8 cellular contexts compared by ENCODE assay signal in genomic region chr19:40608957-40609356, GRCh38. TPM values are rescaled to one million over a fixed set of nuclear protein-coding genes. Genes with fewer than 3 reads are reported as not detected.
DNase-seq lines count a peak whose midpoint lies in the region; ATAC-seq and TF ChIP-seq lines count a peak whose summit lies in the region.

No MANE protein-coding gene starts in this region.

- POLR2A ChIA-PET in WTC11 (lab: Charles Lee), result interaction anchor here (1.3 kb wide), 1 partner anchor 26 kb away, joined by 5 read pairs; no protein-coding TSS in a partner anchor

- WGBS in thymus, result 78% methylated on average over 4 of the region's 4 CpGs

- H3K27me3 Mint-ChIP-seq in activated CD8-positive, alpha-beta memory T cell treated with anti-CD3 and anti-CD28 coated beads, Interleukin-2, amount 10 ng/mL, durations not matched to agents 7 days and 5 days, result no peaks in the 10 kb centered on the region
- H3K27me3 Mint-ChIP-seq in WTC11 (ENCODE audit: low read depth), result peaks cover 89% of the 10 kb centered on the region

- no peaks in the 10 kb centered on the region for H3K36me3 Mint-ChIP-seq in activated CD8-positive, alpha-beta memory T cell treated with anti-CD3 and anti-CD28 coated beads, Interleukin-2, amount 10 ng/mL, durations not matched to agents 7 days and 5 days
- peaks cover 3% of the 10 kb centered on the region; the same call in 1 of the 2 replicates for H3K36me3 Mint-ChIP-seq in WTC11

- peaks cover 54% of the 10 kb centered on the region for H3K4me1 Mint-ChIP-seq in activated CD8-positive, alpha-beta memory T cell treated with anti-CD3 and anti-CD28 coated beads, Interleukin-2, amount 10 ng/mL, durations not matched to agents 7 days and 5 days
- H3K4me1 Mint-ChIP-seq in WTC11, result peaks cover 43% of the 10 kb centered on the region

- no peaks in the 10 kb centered on the region for H3K36me3 ChIP-seq in iPS-15b (ENCODE audit: control insufficient read depth, insufficient read depth, low read length)
- H3K36me3 ChIP-seq in thymus (ENCODE audit: control insufficient read depth, insufficient read depth), result no peaks in the 10 kb centered on the region

- no peak overlapping the region for H3K9ac ChIP-seq in iPS-15b (ENCODE audit: low read depth, low read length)

- H3K4me3 ChIP-seq in iPS-15b (ENCODE audit: low read depth, low read length) (peak overlapping the region; percentile 69), thymus (ENCODE audit: low read length) (peak overlapping the region; percentile 50)

- DNase-seq in activated CD8-positive, alpha-beta memory T cell treated with anti-CD3 and anti-CD28 coated beads, Interleukin-2, amount 10 ng/mL, durations not matched to agents 7 days and 5 days, result no peak
- DNase-seq in activated CD8-positive, alpha-beta memory T cell treated with anti-CD3 and anti-CD28 coated beads, Interleukin-2, amount 50 U/mL, for 4 hours, result no peak
- no peak for DNase-seq in WTC11 (ENCODE audit: low spot score)
- no peak for DNase-seq in mucosa of gallbladder (ENCODE audit: low spot score)
- DNase-seq in SIG-M5 (lab: John Stamatoyannopoulos, UW), result no peak
- DNase-seq in DMS114 treated with DMSO at 0.1 percent for 48 hours (lab: John Stamatoyannopoulos, UW; ENCODE audit: unreplicated experiment), result no peak

- TF ChIP-seq CTCF in WTC11 (IDR thresholded peaks at IDR 0.05), result no peak

- H3K27ac Mint-ChIP-seq in activated CD8-positive, alpha-beta memory T cell treated with anti-CD3 and anti-CD28 coated beads, Interleukin-2, amount 10 ng/mL, durations not matched to agents 7 days and 5 days, result peak overlapping the region; percentile 90
- no peak overlapping the region for H3K27ac Mint-ChIP-seq in WTC11

- ATAC-seq in activated CD8-positive, alpha-beta memory T cell treated with anti-CD3 and anti-CD28 coated beads, Interleukin-2, amount 10 ng/mL, durations not matched to agents 7 days and 5 days, result no peak
- ATAC-seq in WTC11, result no peak

- H3K9me3 ChIP-seq in iPS-15b (ENCODE audit: control insufficient read depth, insufficient read depth, low read length) (no peaks in the 10 kb centered on the region), thymus (ENCODE audit: control insufficient read depth) (no peaks in the 10 kb centered on the region)

- H3K4me3 Mint-ChIP-seq in activated CD8-positive, alpha-beta memory T cell treated with anti-CD3 and anti-CD28 coated beads, Interleukin-2, amount 10 ng/mL, durations not matched to agents 7 days and 5 days, result peak overlapping the region; percentile 76
- H3K4me3 Mint-ChIP-seq in WTC11, result peak overlapping the region; percentile 73

- H3K27ac ChIP-seq in thymus (ENCODE audit: low read depth), result no peak overlapping the region

- H3K9me3 Mint-ChIP-seq in activated CD8-positive, alpha-beta memory T cell treated with anti-CD3 and anti-CD28 coated beads, Interleukin-2, amount 10 ng/mL, durations not matched to agents 7 days and 5 days (ENCODE audit: low read depth), result no peaks in the 10 kb centered on the region
- H3K9me3 Mint-ChIP-seq in WTC11, result no peaks in the 10 kb centered on the region

- peaks cover 70% of the 10 kb centered on the region for H3K27me3 ChIP-seq in iPS-15b (ENCODE audit: control insufficient read depth, insufficient read depth, low read length)
- H3K27me3 ChIP-seq in thymus (ENCODE audit: control insufficient read depth, insufficient read depth), result peaks cover 35% of the 10 kb centered on the region

- CTCF ChIA-PET in activated CD8-positive, alpha-beta memory T cell treated with anti-CD3 and anti-CD28 coated beads, Interleukin-2, amount 10 ng/mL, durations not matched to agents 7 days and 5 days (lab: Charles Lee), result interaction anchor here (0.8 to 8.8 kb wide), 2 partner anchors 25 to 198 kb away, joined by 3 to 88 read pairs; no protein-coding TSS in a partner anchor
- CTCF ChIA-PET in WTC11 (lab: Charles Lee), result interaction anchor here (0.9 to 2.5 kb wide), 8 partner anchors 8 to 189 kb away, joined by 3 to 33 read pairs (median 8); partner anchors contain the start of gene LTBP4

- H3K4me1 ChIP-seq in iPS-15b (ENCODE audit: control insufficient read depth, insufficient read depth, low read length) (peaks cover 4% of the 10 kb centered on the region), thymus (ENCODE audit: control insufficient read depth, insufficient read depth, low read length) (peaks cover 27% of the 10 kb centered on the region)

TF ChIP-seq in WTC11, 78 proteins besides CTCF, POLR2A, EP300 and RAD21:
- TF ChIP-seq ELF4 (CRISPR knock-in tag; IDR thresholded peaks at IDR 0.05; ENCODE audit: low read depth) (no peak), NR1H2 (CRISPR knock-in tag; IDR thresholded peaks at IDR 0.05) (no peak), E2F1 (CRISPR knock-in tag; IDR thresholded peaks at IDR 0.05) (no peak), ATF1 (CRISPR knock-in tag; IDR thresholded peaks at IDR 0.05) (no peak), TEAD1 (CRISPR knock-in tag; IDR thresholded peaks at IDR 0.05) (no peak), SMAD4 (CRISPR knock-in tag; IDR thresholded peaks at IDR 0.05) (no peak), ARID4B (CRISPR knock-in tag; IDR thresholded peaks at IDR 0.05; ENCODE audit: borderline replicate concordance) (no peak), AFF4 (CRISPR knock-in tag; IDR thresholded peaks at IDR 0.05; ENCODE audit: borderline replicate concordance) (no peak)

RNA-seq across cellular contexts. Expression of gene LTBP4, which starts 7.8 kb away (rescaled TPM):
- total RNA-seq in activated CD8-positive, alpha-beta memory T cell treated with anti-CD3 and anti-CD28 coated beads, Interleukin-2, amount 10 ng/mL, durations not matched to agents 7 days and 5 days, result 10 to 100 TPM; 42.8 to 75.9 TPM
- total RNA-seq in WTC11 (2021) (125 to 168 TPM (median 166 TPM) in 3 replicates), mucosa of gallbladder (225 TPM)
- 35.6 TPM for polyA plus RNA-seq in thymus

RNA-seq across cellular contexts. Expression of gene SHKBP1, which starts 32.3 kb away (rescaled TPM):
- 100 to 1,000 TPM; 135 to 153 TPM for total RNA-seq in activated CD8-positive, alpha-beta memory T cell treated with anti-CD3 and anti-CD28 coated beads, Interleukin-2, amount 10 ng/mL, durations not matched to agents 7 days and 5 days
- 71.7 to 82.1 TPM (median 76.9 TPM) in 3 replicates for total RNA-seq in WTC11 (2021)
- polyA plus RNA-seq in thymus, result 117 TPM
- 80.9 TPM for total RNA-seq in mucosa of gallbladder
